Comparison of ENCODE assay signal across 19 cellular contexts in the genomic region with DNA sequence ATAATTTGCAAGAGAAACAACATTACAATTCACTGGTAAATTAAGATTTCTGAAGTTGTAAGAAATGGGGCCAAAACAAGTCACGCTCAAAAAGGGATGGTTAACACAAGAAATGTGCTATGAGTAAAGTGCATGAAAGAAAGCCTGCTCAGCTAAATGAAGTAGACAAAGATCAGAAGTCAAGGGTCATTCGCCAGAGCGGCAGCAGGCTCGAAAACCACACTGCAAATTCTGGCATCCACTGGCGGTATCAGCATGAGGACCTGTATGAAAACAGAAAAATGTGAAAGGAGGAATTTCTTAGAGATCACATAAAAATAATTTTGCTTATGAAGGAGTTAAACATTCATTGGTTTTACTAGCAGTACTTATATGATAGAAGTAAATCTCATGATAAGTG.
"Had no signal": no experiment of that assay in that cellular context is flagged by ENCODE, and none has a peak within 500 bp of the region (broad histone marks: within the 10 kb centered on the region; RNA-seq: fewer than 3 reads in every experiment).

No MANE protein-coding gene starts in this region.

- ATAC-seq: gastroesophageal sphincter, lower lobe of right lung, T-helper 17 cell, upper lobe of right lung had no signal

- H3K4me1 ChIP-seq: colonic mucosa, gastroesophageal sphincter, lower lobe of right lung, upper lobe of right lung had no signal

- DNase-seq: activated CD4-positive, alpha-beta T cell treated with anti-CD3 and anti-CD28 coated beads for 4 hours; activated CD4-positive, alpha-beta T cell treated with anti-CD3 and anti-CD28 coated beads, Interleukin-2, amount 50 U/mL, for 48 hours; activated CD4-positive, CD25-positive, alpha-beta regulatory T cell; activated gamma-delta T cell treated with Interleukin-2 at 50 U/mL for 16 hours; activated naive CD8-positive, alpha-beta T cell treated with anti-CD3 and anti-CD28 coated beads, Interleukin-2, amount 10 ng/mL, durations not matched to agents 7 days and 5 days; amygdala; colonic mucosa; esophagus squamous epithelium; head of caudate nucleus; hypothalamus; lower lobe of right lung; naive B cell; retina; stimulated activated CD4-positive, alpha-beta T cell treated with anti-CD3 and anti-CD28 coated beads, Interleukin-4, amount 100 ng/mL, for 24 hours; stimulated activated naive CD4-positive, alpha-beta T cell treated with Interleukin-2 at 50 U/mL for 16 hours; SW 1271; T-helper 17 cell; upper lobe of right lung had no signal

- H3K9me3 ChIP-seq: colonic mucosa, esophagus squamous epithelium, lower lobe of right lung, upper lobe of right lung had no signal

- H3K4me1 Mint-ChIP-seq: activated naive CD8-positive, alpha-beta T cell treated with anti-CD3 and anti-CD28 coated beads, Interleukin-2, amount 10 ng/mL, durations not matched to agents 7 days and 5 days had no signal

- H3K27me3 ChIP-seq: colonic mucosa, esophagus squamous epithelium, gastroesophageal sphincter, upper lobe of right lung had no signal

- H3K27ac ChIP-seq: colonic mucosa, esophagus squamous epithelium, gastroesophageal sphincter, lower lobe of right lung, upper lobe of right lung had no signal

- H3K36me3 ChIP-seq: colonic mucosa had no signal

- H3K27ac Mint-ChIP-seq: activated naive CD8-positive, alpha-beta T cell treated with anti-CD3 and anti-CD28 coated beads, Interleukin-2, amount 10 ng/mL, durations not matched to agents 7 days and 5 days; T-helper 17 cell had no signal

- H3K27me3 Mint-ChIP-seq: activated naive CD8-positive, alpha-beta T cell treated with anti-CD3 and anti-CD28 coated beads, Interleukin-2, amount 10 ng/mL, durations not matched to agents 7 days and 5 days; naive B cell; T-helper 17 cell had no signal

- H3K4me3 Mint-ChIP-seq: activated naive CD8-positive, alpha-beta T cell treated with anti-CD3 and anti-CD28 coated beads, Interleukin-2, amount 10 ng/mL, durations not matched to agents 7 days and 5 days; naive B cell; T-helper 17 cell had no signal

- H3K4me3 ChIP-seq: colonic mucosa, esophagus squamous epithelium, gastroesophageal sphincter, lower lobe of right lung, upper lobe of right lung had no signal
